Comparison of ENCODE assay signal across 8 cellular contexts in the genomic region with DNA sequence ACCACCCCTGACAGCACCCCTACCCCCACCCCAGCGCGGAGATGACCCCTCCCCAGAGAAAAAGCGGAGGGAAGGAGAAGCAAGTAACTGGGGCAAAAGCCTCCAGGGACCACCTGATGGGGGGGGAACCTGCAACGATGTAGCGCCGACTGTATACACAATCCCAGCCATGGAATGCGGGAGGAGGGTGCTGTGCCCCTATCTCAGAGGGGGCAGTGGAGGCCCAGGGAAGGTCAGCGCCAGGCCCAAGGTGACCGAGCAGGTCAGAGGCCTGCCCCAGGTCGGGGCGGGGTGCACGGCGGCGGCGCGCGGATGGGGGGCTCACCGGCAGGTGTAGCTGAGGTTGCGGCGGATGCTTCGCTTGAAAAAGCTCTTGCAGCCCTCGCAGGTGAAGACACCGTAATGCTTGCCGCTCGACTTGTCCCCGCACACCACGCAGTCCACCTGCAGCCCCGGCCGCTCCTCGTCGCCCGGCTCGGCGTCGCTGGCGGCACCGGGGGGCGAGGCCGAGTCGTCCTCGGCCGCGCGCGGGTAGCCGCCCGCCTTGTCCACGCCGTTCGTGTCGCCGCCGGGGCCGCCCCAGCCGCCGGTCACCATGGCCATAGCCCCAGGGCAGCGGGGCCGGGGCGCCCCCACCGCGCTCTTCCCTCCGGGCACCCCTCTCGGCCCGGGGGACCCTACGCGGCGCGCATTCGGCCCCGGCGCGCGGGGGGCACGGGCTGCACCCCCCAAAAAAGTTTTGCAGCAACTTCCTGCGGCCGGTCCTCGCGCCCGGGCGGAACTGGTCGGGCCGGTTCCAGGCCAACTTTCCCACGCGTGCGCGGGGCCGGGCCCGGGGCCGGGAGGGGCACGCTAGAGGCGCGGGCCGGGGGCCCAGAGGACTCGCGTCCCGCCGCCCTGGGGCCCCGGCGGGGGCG. TPM values are rescaled to one million over a fixed set of nuclear protein-coding genes. Genes with fewer than 3 reads are reported as not detected.
DNase-seq lines count a peak whose midpoint lies in the region; ATAC-seq, FAIRE-seq and TF ChIP-seq lines count a peak whose summit lies in the region.

No MANE protein-coding gene starts in this region.

- TF ChIP-seq EP300 in A549 (IDR thresholded peaks at IDR 0.05), result no peak

- DNase-seq in A549 (ENCODE audit: low read depth in 1 of 2, low spot score in 1 of 2) (no peak), SJSA1 (ENCODE audit: low read depth in 1 of 2, low spot score in 2 of 2) (no peak), fibroblast of the aortic adventitia (ENCODE audit: low read depth) (no peak), psoas muscle (peak in 1 of 2 donors; percentile 75), NCI-H510A treated with DMSO at 0.1 percent for 48 hours (lab: John Stamatoyannopoulos, UW) (no peak), EL (no peak)

- intact Hi-C loops in psoas muscle (cut with DNase I), result no loop called here

- H3K27me3 ChIP-seq in SJSA1 (replicated peaks), result no peaks in the 10 kb centered on the region
- no peaks in the 10 kb centered on the region for H3K27me3 ChIP-seq in psoas muscle (ENCODE audit: insufficient read depth in 3 of 3, low read length in 2 of 3)

- H3K36me3 ChIP-seq in SJSA1, result peaks cover 5% of the 10 kb centered on the region; the same call in 1 of the 2 replicates
- peaks cover 0 to 4% of the 10 kb centered on the region in 2 donors for H3K36me3 ChIP-seq in psoas muscle (ENCODE audit: insufficient read depth in 1 of 2, low read depth in 1 of 2)

- no peak for FAIRE-seq in A549 (lab: Jason Lieb, UNC)

- peak overlapping the region; percentile 90 for H3K4me2 ChIP-seq in A549

- ATAC-seq in A549, result no peak
- peak; percentile 15 for ATAC-seq in GM21381 (IDR thresholded peaks at IDR 0.05; ENCODE audit: unreplicated experiment)
- ATAC-seq in psoas muscle, result no peak
- no peak for ATAC-seq in HG03342 (IDR thresholded peaks at IDR 0.05; ENCODE audit: unreplicated experiment)

- WGBS in A549 (ENCODE audit: missing lambda C conversion rate), result 0% methylated on average over 7 of the region's 100 CpGs
- 0 to 1% (median 1%) methylated on average over 42 to 100 of the region's 100 CpGs for WGBS in psoas muscle, 3 donors

- peak overlapping the region; percentile 93 for H3K4me3 ChIP-seq in A549
- H3K4me3 ChIP-seq in SJSA1, result peak overlapping the region; percentile 89
- H3K4me3 ChIP-seq in fibroblast of the aortic adventitia (ENCODE audit: low read depth, low read length), result peak overlapping the region; percentile 90
- H3K4me3 ChIP-seq in psoas muscle, result peak overlapping the region; percentile 85

- POLR2A ChIA-PET in A549 (lab: Yijun Ruan, JAX), result interaction anchor here (0.6 to 1.6 kb wide), 4 partner anchors 10 to 29 kb away, joined by 4 to 5 read pairs (median 4); a partner anchor contains a TSS

- no peak for TF ChIP-seq CTCF in A549 (IDR thresholded peaks at IDR 0.05)
- TF ChIP-seq CTCF in fibroblast of the aortic adventitia (IDR thresholded peaks at IDR 0.05; ENCODE audit: insufficient read depth, low read length), result no peak
- TF ChIP-seq CTCF in psoas muscle (IDR thresholded peaks at IDR 0.05), result no peak

- H3K9me3 ChIP-seq in A549, result no peaks in the 10 kb centered on the region
- no peaks in the 10 kb centered on the region; the same call in 1 of the 2 replicates for H3K9me3 ChIP-seq in SJSA1 (replicated peaks)
- no peaks in the 10 kb centered on the region for H3K9me3 ChIP-seq in psoas muscle

- peak overlapping the region; percentile 92 to 96 for H3K27ac ChIP-seq in A549
- no peak overlapping the region for H3K27ac ChIP-seq in SJSA1
- H3K27ac ChIP-seq in psoas muscle, result peak overlapping the region; percentile 84

- TF ChIP-seq POLR2A in A549 (IDR thresholded peaks at IDR 0.05; ENCODE audit: low read length), result 0 out of 2 replicates have a peak, but pooled peaks have one; percentile 2

- H3K4me1 ChIP-seq in A549, result peaks cover 71% of the 10 kb centered on the region
- peaks cover 33% of the 10 kb centered on the region for H3K4me1 ChIP-seq in SJSA1 (replicated peaks)
- H3K4me1 ChIP-seq in psoas muscle, result peaks cover 32% of the 10 kb centered on the region

- CTCF ChIA-PET in A549 (lab: Yijun Ruan, JAX), result interaction anchor here (0.6 to 10.0 kb wide), 3 partner anchors 9 to 37 kb away, joined by 3 to 62 read pairs (median 3); no protein-coding TSS in a partner anchor

- TF ChIP-seq RAD21 in A549 (conservative IDR thresholded peaks at IDR 0.05 in 1 of 2, IDR thresholded peaks at IDR 0.05 in 1 of 2), result no peak

TF ChIP-seq in A549, 52 proteins besides CTCF, POLR2A, EP300 and RAD21 (continues in another document):
- peak; percentile 73; the same call in 1 of the 2 replicates for TF ChIP-seq ESRRA (IDR thresholded peaks at IDR 0.05; ENCODE audit: borderline replicate concordance, low read length)
- no peak for TF ChIP-seq ZNF302 (CRISPR knock-in tag; IDR thresholded peaks at IDR 0.05)
- no peak for TF ChIP-seq GATA3 (IDR thresholded peaks at IDR 0.05; ENCODE audit: borderline replicate concordance)
- TF ChIP-seq, protein P1, sequence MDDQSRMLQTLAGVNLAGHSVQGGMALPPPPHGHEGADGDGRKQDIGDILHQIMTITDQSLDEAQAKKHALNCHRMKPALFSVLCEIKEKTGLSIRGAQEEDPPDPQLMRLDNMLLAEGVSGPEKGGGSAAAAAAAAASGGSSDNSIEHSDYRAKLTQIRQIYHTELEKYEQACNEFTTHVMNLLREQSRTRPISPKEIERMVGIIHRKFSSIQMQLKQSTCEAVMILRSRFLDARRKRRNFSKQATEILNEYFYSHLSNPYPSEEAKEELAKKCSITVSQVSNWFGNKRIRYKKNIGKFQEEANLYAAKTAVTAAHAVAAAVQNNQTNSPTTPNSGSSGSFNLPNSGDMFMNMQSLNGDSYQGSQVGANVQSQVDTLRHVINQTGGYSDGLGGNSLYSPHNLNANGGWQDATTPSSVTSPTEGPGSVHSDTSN (IDR thresholded peaks at IDR 0.05), result no peak

RNA-seq across cellular contexts. Expression of a gene that starts 0.8 kb away (rescaled TPM):
- polyA plus RNA-seq in A549 (2011; rRNA removed) (30.4 and 31.9 TPM in 2 replicates), A549 (2017; fragmentation: RNase III; extraction: RNeasy Plus Mini Kit Qiagen cat#74134 plus additional on column Dnase treatment) (37.7 to 42.4 TPM (median 42.1 TPM) in 3 replicates), psoas muscle (10 to 100 TPM; 21.1 to 51.3 (median 27.9) TPM)
- 68.5 and 118 TPM in 2 replicates for polyA plus RNA-seq in A549 (2012; cell fraction: cytosol; rRNA removed)
- polyA plus RNA-seq in A549 (2012; cell fraction: nucleus; rRNA removed), result 86.5 and 152 TPM in 2 replicates
- polyA minus RNA-seq in A549 (2011; rRNA and poly(A)+ RNA removed), result 18.0 and 28.2 TPM in 2 replicates
- 55.1 and 64.8 TPM in 2 replicates for total RNA-seq in SJSA1 (2014; rRNA removed; shearing (Covaris generic))
- total RNA-seq in fibroblast of the aortic adventitia (ENCODE audit: low replicate concordance) (23.7 and 27.9 TPM in 2 replicates), psoas muscle (10 to 100 TPM; 34.9 to 56.7 (median 41.1) TPM)

RNA-seq across cellular contexts. Expression of a gene that starts 18.9 kb away (rescaled TPM):
- polyA plus RNA-seq in A549 (2011; rRNA removed), result 5.5 and 8.5 TPM in 2 replicates
- 7.7 and 9.8 TPM in 2 replicates for polyA plus RNA-seq in A549 (2012; cell fraction: cytosol; rRNA removed)
- polyA plus RNA-seq in A549 (2012; cell fraction: nucleus; rRNA removed), result 9.2 and 9.3 TPM in 2 replicates
- 6.0 to 10.7 TPM (median 9.2 TPM) in 3 replicates for polyA plus RNA-seq in A549 (2017; fragmentation: RNase III; extraction: RNeasy Plus Mini Kit Qiagen cat#74134 plus additional on column Dnase treatment)
- polyA minus RNA-seq in A549 (2011; rRNA and poly(A)+ RNA removed), result 6.3 and 6.7 TPM in 2 replicates
- total RNA-seq in SJSA1 (2014; rRNA removed; shearing (Covaris generic)), result 10.6 TPM in 1 of 2 replicates, not detected in the other
- total RNA-seq in fibroblast of the aortic adventitia (ENCODE audit: low replicate concordance), result 3.9 and 19.7 TPM in 2 replicates
- 10 to 100 TPM; 15.6 to 20.8 (median 18.5) TPM for total RNA-seq in psoas muscle
- polyA plus RNA-seq in psoas muscle, result 10 to 100 TPM; 19.6 to 37.1 (median 24.0) TPM

RNA-seq across cellular contexts. Expression of a gene that starts 19.7 kb away (rescaled TPM):
- polyA plus RNA-seq in A549 (2011; rRNA removed) (0.03 and 0.04 TPM in 2 replicates), A549 (2017; fragmentation: RNase III; extraction: RNeasy Plus Mini Kit Qiagen cat#74134 plus additional on column Dnase treatment) (not detected in 3 replicates), psoas muscle (1 to 10 TPM; 3.7 to 5.0 (median 4.0) TPM)
- 0.03 TPM in 2 replicates for polyA plus RNA-seq in A549 (2012; cell fraction: cytosol; rRNA removed)
- 0.10 and 0.12 TPM in 2 replicates for polyA plus RNA-seq in A549 (2012; cell fraction: nucleus; rRNA removed)
- polyA minus RNA-seq in A549 (2011; rRNA and poly(A)+ RNA removed), result 0.08 TPM in 1 of 2 replicates, not detected in the other
- total RNA-seq in SJSA1 (2014; rRNA removed; shearing (Covaris generic)), result not detected in 2 replicates
- total RNA-seq in fibroblast of the aortic adventitia (ENCODE audit: low replicate concordance) (not detected in 2 replicates), psoas muscle (1 to 10 TPM; 2.6 to 8.6 (median 3.3) TPM)

RNA-seq across cellular contexts. Expression of a gene that starts 22.4 kb away (rescaled TPM):
- polyA plus RNA-seq in A549 (2011; rRNA removed) (52.1 and 56.0 TPM in 2 replicates), A549 (2017; fragmentation: RNase III; extraction: RNeasy Plus Mini Kit Qiagen cat#74134 plus additional on column Dnase treatment) (64.0 to 67.6 TPM (median 65.7 TPM) in 3 replicates), psoas muscle (100 to 1,000 TPM in 1 of 3 donors, 10 to 100 TPM in 2; 86.8 to 145 (median 92.9) TPM)
- 86.5 and 87.5 TPM in 2 replicates for polyA plus RNA-seq in A549 (2012; cell fraction: cytosol; rRNA removed)
- polyA plus RNA-seq in A549 (2012; cell fraction: nucleus; rRNA removed), result 96.9 and 101 TPM in 2 replicates
- 18.7 and 20.4 TPM in 2 replicates for polyA minus RNA-seq in A549 (2011; rRNA and poly(A)+ RNA removed)
- total RNA-seq in SJSA1 (2014; rRNA removed; shearing (Covaris generic)), result 138 and 146 TPM in 2 replicates
- total RNA-seq in fibroblast of the aortic adventitia (ENCODE audit: low replicate concordance) (59.3 and 72.1 TPM in 2 replicates), psoas muscle (10 to 100 TPM; 70.0 to 97.0 (median 88.7) TPM)

RNA-seq across cellular contexts. Expression of a gene that starts 29.7 kb away (rescaled TPM):
- polyA plus RNA-seq in A549 (2011; rRNA removed) (10.1 and 10.2 TPM in 2 replicates), A549 (2017; fragmentation: RNase III; extraction: RNeasy Plus Mini Kit Qiagen cat#74134 plus additional on column Dnase treatment) (15.5 to 18.4 TPM (median 16.5 TPM) in 3 replicates), psoas muscle (10 to 100 TPM; 45.3 to 83.0 (median 57.1) TPM)
- 23.8 and 28.6 TPM in 2 replicates for polyA plus RNA-seq in A549 (2012; cell fraction: cytosol; rRNA removed)
- polyA plus RNA-seq in A549 (2012; cell fraction: nucleus; rRNA removed), result 18.2 and 19.8 TPM in 2 replicates
- polyA minus RNA-seq in A549 (2011; rRNA and poly(A)+ RNA removed), result 8.7 and 11.7 TPM in 2 replicates
- 23.1 and 38.4 TPM in 2 replicates for total RNA-seq in SJSA1 (2014; rRNA removed; shearing (Covaris generic))
- total RNA-seq in fibroblast of the aortic adventitia (ENCODE audit: low replicate concordance) (23.8 and 27.8 TPM in 2 replicates), psoas muscle (10 to 100 TPM; 25.5 to 41.2 (median 30.5) TPM)
